Comparison of ENCODE assay signal across 15 cellular contexts in genomic region chr15:74791007-74791406, GRCh38. TPM values are rescaled to one million over a fixed set of nuclear protein-coding genes. Genes with fewer than 3 reads are reported as not detected.
A peak's percentile ranks its signal among the peaks of the same experiment; 100 is the strongest.
DNase-seq lines count a peak whose midpoint lies in the region; FAIRE-seq and TF ChIP-seq lines count a peak whose summit lies in the region.
"Had no signal": no experiment of that assay in that cellular context is flagged by ENCODE, and none has a peak within 500 bp of the region (broad histone marks: within the 10 kb centered on the region; RNA-seq: fewer than 3 reads in every experiment).

No MANE protein-coding gene starts in this region.

- no peak for DNase-seq in GM06990 (ENCODE audit: extremely low read depth, insufficient read length)
- no peak for DNase-seq in activated CD4-positive, alpha-beta memory T cell treated with anti-CD3 and anti-CD28 coated beads for 36 hours
- DNase-seq in mesenchymal stem cell = no peak
- DNase-seq in GM10266 (ENCODE audit: extremely low spot score) = no peak
- no peak for DNase-seq in HTR-8/SVneo (ENCODE audit: insufficient read length, low spot score)
- DNase-seq in NCI-H510A (lab: John Stamatoyannopoulos, UW) = no peak
- DNase-seq in NCI-H524 treated with DMSO at 0.1 percent for 48 hours (lab: John Stamatoyannopoulos, UW) = no peak
- DNase-seq: activated gamma-delta T cell; COR-L47; gastrocnemius medialis; NCI-H1417; occipital lobe; stimulated activated CD4-positive, alpha-beta T cell treated with anti-CD3 and anti-CD28 coated beads, Interleukin-4, amount 100 ng/mL, for 1 hour had no signal

- peak overlapping the region; percentile 99 for H3K27ac Mint-ChIP-seq in activated CD4-positive, alpha-beta memory T cell treated with anti-CD3 and anti-CD28 coated beads for 36 hours

- H3K4me3 ChIP-seq in GM06990 (replicated peaks; ENCODE audit: low read depth, low read length) (peak overlapping the region; percentile 98; the same call in 1 of the 2 replicates), mesenchymal stem cell (ENCODE audit: insufficient read depth in 1 of 2, low read depth in 1 of 2, low read length in 2 of 2) (no peak overlapping the region)
- H3K4me3 ChIP-seq: gastrocnemius medialis had no signal

- H3K36me3 ChIP-seq in GM06990 (ENCODE audit: control insufficient read depth, insufficient read depth, low read length) = peaks cover 17% of the 10 kb centered on the region
- peaks cover 0 to 12% of the 10 kb centered on the region in 2 experiments for H3K36me3 ChIP-seq in mesenchymal stem cell (ENCODE audit: control insufficient read depth in 1 of 2, insufficient read depth in 2 of 2, low read depth in 1 of 2, low read length in 2 of 2)
- H3K36me3 ChIP-seq: gastrocnemius medialis had no signal

- no peak overlapping the region for H2BK15ac ChIP-seq in mesenchymal stem cell (ENCODE audit: low read depth, poor library complexity, severe bottlenecking)

- POLR2A ChIA-PET in activated CD4-positive, alpha-beta memory T cell treated with anti-CD3 and anti-CD28 coated beads for 36 hours (lab: Charles Lee) = interaction anchor here (1.0 to 9.4 kb wide), 2 partner anchors 12 to 22 kb away, joined by 3 to 116 read pairs; partner anchors contain the start of gene CSK

- no peak overlapping the region for H2AK5ac ChIP-seq in mesenchymal stem cell (ENCODE audit: low read length, severe bottlenecking)

- peaks cover 43% of the 10 kb centered on the region for H3K36me3 Mint-ChIP-seq in activated CD4-positive, alpha-beta memory T cell treated with anti-CD3 and anti-CD28 coated beads for 36 hours

- H2BK120ac ChIP-seq in mesenchymal stem cell (ENCODE audit: low read depth, low read length) = no peak overlapping the region

- H4K8ac ChIP-seq in mesenchymal stem cell (ENCODE audit: low read length) = no peak overlapping the region

- H3K9ac ChIP-seq in mesenchymal stem cell (ENCODE audit: low read length) = peak overlapping the region; percentile 78

- no peak overlapping the region for H3K14ac ChIP-seq in mesenchymal stem cell (ENCODE audit: low read length in 2 of 2)

- H3K79me1 ChIP-seq in mesenchymal stem cell (replicated peaks; ENCODE audit: low read length, poor library complexity, severe bottlenecking) = peaks cover 20% of the 10 kb centered on the region

- WGBS in mesenchymal stem cell = no CpG with 5 or more reads among the region's 1 CpG

- CTCF ChIA-PET in activated CD4-positive, alpha-beta memory T cell treated with anti-CD3 and anti-CD28 coated beads for 36 hours (lab: Charles Lee) = interaction anchor here (0.7 to 20.5 kb wide), 5 partner anchors 9 to 159 kb away, joined by 3 to 1220 read pairs (median 6); partner anchors contain the start of gene CSK

- no peak for FAIRE-seq in HTR-8/SVneo (lab: Jason Lieb, UNC)
- FAIRE-seq: TTC549 had no signal

- H2BK5ac ChIP-seq in mesenchymal stem cell (ENCODE audit: low read depth, low read length, poor library complexity, severe bottlenecking) = no peak overlapping the region

- H3K4me1 ChIP-seq in mesenchymal stem cell (ENCODE audit: control insufficient read depth, insufficient read depth, low read depth, low read length) = peaks cover 76% of the 10 kb centered on the region

- H3K27ac ChIP-seq in 22Rv1 (peak overlapping the region; percentile 77), mesenchymal stem cell (ENCODE audit: low read length, poor library complexity, severe bottlenecking) (peak overlapping the region; percentile 81)

- H3K18ac ChIP-seq in mesenchymal stem cell (ENCODE audit: low read depth in 1 of 2, low read length in 2 of 2) = no peak overlapping the region

- no peaks in the 10 kb centered on the region for H3K9me3 ChIP-seq in mesenchymal stem cell (ENCODE audit: control insufficient read depth, low read length)
- H3K9me3 ChIP-seq: gastrocnemius medialis had no signal

- no peaks in the 10 kb centered on the region for H3K27me3 ChIP-seq in GM06990 (replicated peaks; ENCODE audit: control insufficient read depth, insufficient read depth, low read length)
- H3K27me3 ChIP-seq in mesenchymal stem cell (ENCODE audit: control insufficient read depth in 1 of 2, insufficient read depth in 1 of 2, low read length in 2 of 2) = no peaks in the 10 kb centered on the region
- H3K27me3 ChIP-seq: gastrocnemius medialis had no signal

- H3K9me3 Mint-ChIP-seq in activated CD4-positive, alpha-beta memory T cell treated with anti-CD3 and anti-CD28 coated beads for 36 hours = no peaks in the 10 kb centered on the region

- no peak overlapping the region for H4K91ac ChIP-seq in mesenchymal stem cell (ENCODE audit: low read length)

- H3K23ac ChIP-seq in mesenchymal stem cell (ENCODE audit: low read length in 2 of 2) = no peak overlapping the region

- H3K4me2 ChIP-seq in mesenchymal stem cell (ENCODE audit: low read length, poor library complexity, severe bottlenecking) = no peak overlapping the region

- H2AFZ ChIP-seq in mesenchymal stem cell (ENCODE audit: low read depth, low read length) = no peak overlapping the region

- no peak overlapping the region for H2BK12ac ChIP-seq in mesenchymal stem cell (ENCODE audit: low read length in 2 of 2)

- H3K4me1 Mint-ChIP-seq in activated CD4-positive, alpha-beta memory T cell treated with anti-CD3 and anti-CD28 coated beads for 36 hours (ENCODE audit: low read depth) = peaks cover 82% of the 10 kb centered on the region

- H3K4ac ChIP-seq in mesenchymal stem cell (ENCODE audit: low read depth in 1 of 2, low read length in 2 of 2) = no peak overlapping the region

- H3K27me3 Mint-ChIP-seq in activated CD4-positive, alpha-beta memory T cell treated with anti-CD3 and anti-CD28 coated beads for 36 hours = no peaks in the 10 kb centered on the region

- H3K4me3 Mint-ChIP-seq in activated CD4-positive, alpha-beta memory T cell treated with anti-CD3 and anti-CD28 coated beads for 36 hours = peak overlapping the region; percentile 90

- intact Hi-C loops in activated CD4-positive, alpha-beta memory T cell treated with anti-CD3 and anti-CD28 coated beads for 36 hours (cut with micrococcal nuclease) = no loop called here

- no peak for TF ChIP-seq CTCF in 22Rv1 (IDR thresholded peaks at IDR 0.05)
- no peak for TF ChIP-seq CTCF in GM06990 (IDR thresholded peaks at IDR 0.05; ENCODE audit: insufficient read depth, low read length, poor library complexity, severe bottlenecking)
- no peak for TF ChIP-seq CTCF in GM10266 (IDR thresholded peaks at IDR 0.05; ENCODE audit: control insufficient read depth, insufficient read depth, low read depth, missing control alignments)

RNA-seq across cellular contexts. Expression of gene CSK, which starts 9.1 kb away (rescaled TPM):
- 100 to 1,000 TPM; 260 to 262 TPM for total RNA-seq in activated CD4-positive, alpha-beta memory T cell treated with anti-CD3 and anti-CD28 coated beads for 36 hours
- 35.8 TPM for polyA plus RNA-seq in mesenchymal stem cell (2013, experiment 1 of 2)
- 38.5 TPM for polyA plus RNA-seq in mesenchymal stem cell (2013, experiment 2 of 2)

RNA-seq across cellular contexts. Expression of gene LMAN1L, which starts 21.6 kb away (rescaled TPM):
- not detected for total RNA-seq in activated CD4-positive, alpha-beta memory T cell treated with anti-CD3 and anti-CD28 coated beads for 36 hours
- polyA plus RNA-seq in mesenchymal stem cell (2013, experiment 1 of 2) = not detected
- not detected for polyA plus RNA-seq in mesenchymal stem cell (2013, experiment 2 of 2)
- total RNA-seq: gastrocnemius medialis, occipital lobe had no signal

RNA-seq across cellular contexts. Expression of gene CPLX3, which starts 35.4 kb away (rescaled TPM):
- not detected for total RNA-seq in activated CD4-positive, alpha-beta memory T cell treated with anti-CD3 and anti-CD28 coated beads for 36 hours
- polyA plus RNA-seq in mesenchymal stem cell (2013, experiment 1 of 2) = not detected
- not detected for polyA plus RNA-seq in mesenchymal stem cell (2013, experiment 2 of 2)
- total RNA-seq: gastrocnemius medialis had no signal

RNA-seq across cellular contexts. Expression of gene CYP1A2, which starts 42.4 kb away (rescaled TPM):
- total RNA-seq in activated CD4-positive, alpha-beta memory T cell treated with anti-CD3 and anti-CD28 coated beads for 36 hours = not detected
- not detected for polyA plus RNA-seq in mesenchymal stem cell (2013, experiment 1 of 2)
- not detected for polyA plus RNA-seq in mesenchymal stem cell (2013, experiment 2 of 2)
- total RNA-seq: gastrocnemius medialis, occipital lobe had no signal

RNA-seq across cellular contexts. Expression of gene ULK3, which starts 51.9 kb away (rescaled TPM):
- 10 to 100 TPM; 51.4 to 57.6 TPM for total RNA-seq in activated CD4-positive, alpha-beta memory T cell treated with anti-CD3 and anti-CD28 coated beads for 36 hours
- 15.0 TPM for polyA plus RNA-seq in mesenchymal stem cell (2013, experiment 1 of 2)
- 14.2 TPM for polyA plus RNA-seq in mesenchymal stem cell (2013, experiment 2 of 2)
